Comparison of ENCODE assay signal across 8 cellular contexts in genomic region chr6:73521351-73522254, GRCh38. TPM values are rescaled to one million over a fixed set of nuclear protein-coding genes. Genes with fewer than 3 reads are reported as not detected.
DNase-seq lines count a peak whose midpoint lies in the region; ATAC-seq, FAIRE-seq and TF ChIP-seq lines count a peak whose summit lies in the region.

No MANE protein-coding gene starts in this region.

- peak; percentile 53 for FAIRE-seq in GM19239 (lab: Jason Lieb, UNC)

- intact Hi-C loops in tibial artery (cut with DNase I; ENCODE audit: low total_unique reads), result loop anchor here (2.0 kb wide), 1 partner anchor 59 kb away; no protein-coding TSS in a partner anchor

- H3K4me1 ChIP-seq in tibial artery, result peaks cover 0 to 54% (median 28%) of the 10 kb centered on the region in 4 donors

- DNase-seq in GM19239 (ENCODE audit: insufficient read length, low spot score), result no peak
- peak; percentile 88 for DNase-seq in NCI-H748 (lab: John Stamatoyannopoulos, UW; ENCODE audit: unreplicated experiment)
- DNase-seq in activated T-cell treated with anti-CD3 and anti-CD28 coated beads for 48 hours (ENCODE audit: low read depth), result peak; percentile 73
- DNase-seq in fibroblast of pulmonary artery (ENCODE audit: low read depth), result peak; percentile 83
- DNase-seq in neural crest cell (ENCODE audit: low read depth, low spot score), result peak; percentile 75
- peak; percentile 74 to 89 for DNase-seq in tibial artery

- peaks cover 27 to 30% (median 28%) of the 10 kb centered on the region in 3 donors for H3K36me3 ChIP-seq in tibial artery

- H3K4me3 ChIP-seq in fibroblast of pulmonary artery (replicated peaks; ENCODE audit: low read depth, low read length), result peak overlapping the region; percentile 99
- peak overlapping the region; percentile 82 to 88 for H3K4me3 ChIP-seq in tibial artery

- H3K27me3 Mint-ChIP-seq in neural crest cell (ENCODE audit: low read depth), result peaks cover 31% of the 10 kb centered on the region

- H3K27ac ChIP-seq in C4-2B (peak overlapping the region; percentile 100), tibial artery (peak overlapping the region; percentile 97 to 99)

- H3K9me3 ChIP-seq in tibial artery, result no peaks in the 10 kb centered on the region

- no peaks in the 10 kb centered on the region for H3K27me3 ChIP-seq in tibial artery

- H3K27ac Mint-ChIP-seq in neural crest cell (ENCODE audit: unreplicated experiment), result peak overlapping the region; percentile 99

- no peak for TF ChIP-seq CTCF in C4-2B (conservative IDR thresholded peaks at IDR 0.05)
- TF ChIP-seq CTCF in fibroblast of pulmonary artery (IDR thresholded peaks at IDR 0.05; ENCODE audit: low read length, missing control alignments), result no peak
- no peak for TF ChIP-seq CTCF in neural crest cell (conservative IDR thresholded peaks at IDR 0.05)
- TF ChIP-seq CTCF in tibial artery (IDR thresholded peaks at IDR 0.05), result no peak

- H3K36me3 Mint-ChIP-seq in neural crest cell (ENCODE audit: low read depth), result peaks cover 37% of the 10 kb centered on the region

- H3K9me3 Mint-ChIP-seq in neural crest cell, result no peaks in the 10 kb centered on the region

- peak; percentile 39 for ATAC-seq in HG03354 (IDR thresholded peaks at IDR 0.05; ENCODE audit: poor library complexity, severe bottlenecking, unreplicated experiment)

- H3K4me1 Mint-ChIP-seq in neural crest cell, result peaks cover 40% of the 10 kb centered on the region

- H3K4me3 Mint-ChIP-seq in neural crest cell, result peak overlapping the region; percentile 94

RNA-seq across cellular contexts. Expression of gene EEF1A1, which starts 0.8 kb away (rescaled TPM):
- total RNA-seq in neural crest cell, result 11,869 and 11,975 TPM in 2 replicates
